Comparison of ENCODE assay signal across 20 cellular contexts in the genomic region with DNA sequence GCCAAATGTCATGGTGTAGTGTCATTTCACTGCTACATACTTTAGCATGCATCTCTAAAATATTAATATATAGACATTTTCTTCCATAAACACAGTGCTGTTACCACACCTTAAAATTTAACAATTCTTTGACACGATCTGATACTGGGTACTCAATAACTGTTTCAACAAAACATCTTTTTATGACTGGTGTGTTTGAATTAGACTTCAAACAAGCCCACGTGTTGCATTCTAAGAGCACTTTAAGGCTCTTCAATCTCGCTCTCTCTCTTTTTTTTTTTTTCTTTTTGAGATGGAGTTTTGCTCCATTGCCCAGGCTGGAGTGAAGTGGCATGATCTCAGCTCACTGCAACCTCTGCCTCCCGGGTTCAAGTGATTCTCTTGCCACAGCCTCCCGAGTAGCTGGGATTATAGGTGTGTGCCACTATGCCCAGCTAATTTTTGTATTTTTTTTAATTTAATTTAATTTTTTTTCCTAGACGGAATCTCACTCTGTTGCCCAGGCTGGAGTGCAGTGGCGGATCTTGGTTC. TPM values are rescaled to one million over a fixed set of nuclear protein-coding genes. Genes with fewer than 3 reads are reported as not detected.
DNase-seq lines count a peak whose midpoint lies in the region; ATAC-seq lines count a peak whose summit lies in the region.
"Had no signal": no experiment of that assay in that cellular context is flagged by ENCODE, and none has a peak within 500 bp of the region (broad histone marks: within the 10 kb centered on the region; RNA-seq: fewer than 3 reads in every experiment).

No MANE protein-coding gene starts in this region.

- no peaks in the 10 kb centered on the region for H3K36me3 Mint-ChIP-seq in stimulated activated effector memory CD8-positive, alpha-beta T cell treated with anti-CD3 and anti-CD28 coated beads, Interleukin-12 subunit alpha, Interleukin-12 subunit beta, amount 100 ng/mL, for 72 hours
- no peaks in the 10 kb centered on the region for H3K36me3 Mint-ChIP-seq in naive thymus-derived CD8-positive, alpha-beta T cell

- H3K4me3 Mint-ChIP-seq in stimulated activated effector memory CD8-positive, alpha-beta T cell treated with anti-CD3 and anti-CD28 coated beads, Interleukin-12 subunit alpha, Interleukin-12 subunit beta, amount 100 ng/mL, for 72 hours: no peak overlapping the region
- no peak overlapping the region for H3K4me3 Mint-ChIP-seq in naive thymus-derived CD8-positive, alpha-beta T cell
- H3K4me3 Mint-ChIP-seq: CD4-positive, alpha-beta T cell; IgD-negative memory B cell had no signal

- H3K9me3 Mint-ChIP-seq in stimulated activated effector memory CD8-positive, alpha-beta T cell treated with anti-CD3 and anti-CD28 coated beads, Interleukin-12 subunit alpha, Interleukin-12 subunit beta, amount 100 ng/mL, for 72 hours: no peaks in the 10 kb centered on the region
- H3K9me3 Mint-ChIP-seq in naive thymus-derived CD8-positive, alpha-beta T cell: no peaks in the 10 kb centered on the region
- H3K9me3 Mint-ChIP-seq: CD4-positive, alpha-beta T cell; IgD-negative memory B cell had no signal

- DNase-seq in NCI-H1417 (lab: John Stamatoyannopoulos, UW) (peak in 2 of 3 experiments; percentile 51 to 86), NCI-H1417 treated with DMSO at 0.1 percent for 48 hours (lab: John Stamatoyannopoulos, UW) (no peak), NCI-H187 treated with DMSO at 0.1 percent for 48 hours (lab: John Stamatoyannopoulos, UW) (peak; percentile 65), NCI-H345 treated with DMSO at 0.1 percent for 48 hours (lab: John Stamatoyannopoulos, UW; ENCODE audit: unreplicated experiment) (peak; percentile 5)
- DNase-seq in stimulated activated effector memory CD8-positive, alpha-beta T cell treated with anti-CD3 and anti-CD28 coated beads, Interleukin-12 subunit alpha, Interleukin-12 subunit beta, amount 100 ng/mL, for 72 hours (ENCODE audit: low spot score in 2 of 2): no peak
- no peak for DNase-seq in naive thymus-derived CD8-positive, alpha-beta T cell
- DNase-seq: ACHN; CD4-positive, alpha-beta T cell; DMS 273 treated with DMSO at 0.1 percent for 48 hours; GDM1; NCI-H1930; NCI-H524 treated with DMSO at 0.1 percent for 48 hours; SIG-M5 had no signal

- POLR2A ChIA-PET in naive thymus-derived CD8-positive, alpha-beta T cell (lab: Charles Lee): no interaction called here

- peaks cover 3% of the 10 kb centered on the region for H3K4me1 Mint-ChIP-seq in stimulated activated effector memory CD8-positive, alpha-beta T cell treated with anti-CD3 and anti-CD28 coated beads, Interleukin-12 subunit alpha, Interleukin-12 subunit beta, amount 100 ng/mL, for 72 hours
- peaks cover 2 to 3% (median 3%) of the 10 kb centered on the region in 4 donors for H3K4me1 Mint-ChIP-seq in naive thymus-derived CD8-positive, alpha-beta T cell

- no peak for ATAC-seq in stimulated activated effector memory CD8-positive, alpha-beta T cell treated with anti-CD3 and anti-CD28 coated beads, Interleukin-12 subunit alpha, Interleukin-12 subunit beta, amount 100 ng/mL, for 72 hours
- no peak for ATAC-seq in HG03045 (IDR thresholded peaks at IDR 0.05; ENCODE audit: unreplicated experiment)
- ATAC-seq in HG03571 (IDR thresholded peaks at IDR 0.05; ENCODE audit: unreplicated experiment): no peak
- ATAC-seq in naive thymus-derived CD8-positive, alpha-beta T cell: no peak
- ATAC-seq: HCT116, SK-N-SH treated with all-trans-retinoic acid at 6 μM for 48 hours had no signal

- H3K27me3 Mint-ChIP-seq in naive thymus-derived CD8-positive, alpha-beta T cell: peaks cover 0 to 7% (median 2%) of the 10 kb centered on the region in 5 donors

- H3K27ac Mint-ChIP-seq in stimulated activated effector memory CD8-positive, alpha-beta T cell treated with anti-CD3 and anti-CD28 coated beads, Interleukin-12 subunit alpha, Interleukin-12 subunit beta, amount 100 ng/mL, for 72 hours: peak overlapping the region; percentile 29
- H3K27ac Mint-ChIP-seq in naive thymus-derived CD8-positive, alpha-beta T cell: no peak overlapping the region
- H3K27ac Mint-ChIP-seq: CD4-positive, alpha-beta T cell; IgD-negative memory B cell had no signal

RNA-seq across cellular contexts. Expression of a gene that starts 15.8 kb away (rescaled TPM):
- 1 to 10 TPM; 3.2 to 3.8 TPM for total RNA-seq in naive thymus-derived CD8-positive, alpha-beta T cell
- polyA plus RNA-seq in naive thymus-derived CD8-positive, alpha-beta T cell: 1 to 10 TPM; 1.0 to 2.7 (median 1.9) TPM

RNA-seq across cellular contexts. Expression of a gene that starts 50.3 kb away (rescaled TPM):
- total RNA-seq in naive thymus-derived CD8-positive, alpha-beta T cell: 10 to 100 TPM; 31.9 to 33.2 TPM
- polyA plus RNA-seq in naive thymus-derived CD8-positive, alpha-beta T cell: 1 to 10 TPM; 5.3 to 8.4 (median 7.0) TPM

RNA-seq across cellular contexts. Expression of a gene that starts 51.6 kb away (rescaled TPM):
- not detected for total RNA-seq in naive thymus-derived CD8-positive, alpha-beta T cell
- polyA plus RNA-seq in naive thymus-derived CD8-positive, alpha-beta T cell: not detected
- total RNA-seq: CD4-positive, alpha-beta T cell; H1 had no signal
- polyA plus RNA-seq: H1, IgD-negative memory B cell had no signal

RNA-seq across cellular contexts. Expression of a gene that starts 51.7 kb away (rescaled TPM):
- total RNA-seq in naive thymus-derived CD8-positive, alpha-beta T cell: under 1 TPM in 1 of 2 experiments, not detected in 1; 0.26 TPM
- polyA plus RNA-seq in naive thymus-derived CD8-positive, alpha-beta T cell: not detected
- total RNA-seq: H1 had no signal
- polyA plus RNA-seq: IgD-negative memory B cell had no signal

RNA-seq across cellular contexts. Expression of a gene that starts 56.8 kb away (rescaled TPM):
- total RNA-seq in naive thymus-derived CD8-positive, alpha-beta T cell: not detected
- polyA plus RNA-seq in naive thymus-derived CD8-positive, alpha-beta T cell: not detected
- total RNA-seq: Caco-2; CD4-positive, alpha-beta T cell; H1 had no signal
- polyA plus RNA-seq: H1, IgD-negative memory B cell had no signal

Comparison
In these comparisons a context has a peak if more than half of its experiments do, and no peak if none do; other contexts are left out.
1. DNase-seq: peak in NCI-H1417 (2 of 3), NCI-H187 treated with DMSO at 0.1 percent for 48 hours (single experiment) and NCI-H345 treated with DMSO at 0.1 percent for 48 hours (single experiment); none in NCI-H1417 treated with DMSO at 0.1 percent for 48 hours (single experiment), stimulated activated effector memory CD8-positive, alpha-beta T cell treated with anti-CD3 and anti-CD28 coated beads, Interleukin-12 subunit alpha, Interleukin-12 subunit beta, amount 100 ng/mL, for 72 hours (0 of 2) and naive thymus-derived CD8-positive, alpha-beta T cell (0 of 10).